ENCODE assay signal across 1 cellular context in genomic region chr15:72685925-72686794, GRCh38.
TF ChIP-seq lines count a peak whose summit lies in the region.

A gene with protein sequence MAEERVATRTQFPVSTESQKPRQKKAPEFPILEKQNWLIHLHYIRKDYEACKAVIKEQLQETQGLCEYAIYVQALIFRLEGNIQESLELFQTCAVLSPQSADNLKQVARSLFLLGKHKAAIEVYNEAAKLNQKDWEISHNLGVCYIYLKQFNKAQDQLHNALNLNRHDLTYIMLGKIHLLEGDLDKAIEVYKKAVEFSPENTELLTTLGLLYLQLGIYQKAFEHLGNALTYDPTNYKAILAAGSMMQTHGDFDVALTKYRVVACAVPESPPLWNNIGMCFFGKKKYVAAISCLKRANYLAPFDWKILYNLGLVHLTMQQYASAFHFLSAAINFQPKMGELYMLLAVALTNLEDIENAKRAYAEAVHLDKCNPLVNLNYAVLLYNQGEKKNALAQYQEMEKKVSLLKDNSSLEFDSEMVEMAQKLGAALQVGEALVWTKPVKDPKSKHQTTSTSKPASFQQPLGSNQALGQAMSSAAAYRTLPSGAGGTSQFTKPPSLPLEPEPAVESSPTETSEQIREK (plus strand): TSS chr15:72686207. CDS start chr15:72686228, 21 bp downstream.
A gene with protein sequence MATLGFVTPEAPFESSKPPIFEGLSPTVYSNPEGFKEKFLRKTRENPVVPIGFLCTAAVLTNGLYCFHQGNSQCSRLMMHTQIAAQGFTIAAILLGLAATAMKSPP (minus strand): TSS chr15:72686182. CDS start chr15:72676374, 9,808 bp downstream.

TF ChIP-seq in K562, 482 proteins besides CTCF, POLR2A, EP300 and RAD21 (continued from another document and continues in another):
- TF ChIP-seq, protein P1, sequence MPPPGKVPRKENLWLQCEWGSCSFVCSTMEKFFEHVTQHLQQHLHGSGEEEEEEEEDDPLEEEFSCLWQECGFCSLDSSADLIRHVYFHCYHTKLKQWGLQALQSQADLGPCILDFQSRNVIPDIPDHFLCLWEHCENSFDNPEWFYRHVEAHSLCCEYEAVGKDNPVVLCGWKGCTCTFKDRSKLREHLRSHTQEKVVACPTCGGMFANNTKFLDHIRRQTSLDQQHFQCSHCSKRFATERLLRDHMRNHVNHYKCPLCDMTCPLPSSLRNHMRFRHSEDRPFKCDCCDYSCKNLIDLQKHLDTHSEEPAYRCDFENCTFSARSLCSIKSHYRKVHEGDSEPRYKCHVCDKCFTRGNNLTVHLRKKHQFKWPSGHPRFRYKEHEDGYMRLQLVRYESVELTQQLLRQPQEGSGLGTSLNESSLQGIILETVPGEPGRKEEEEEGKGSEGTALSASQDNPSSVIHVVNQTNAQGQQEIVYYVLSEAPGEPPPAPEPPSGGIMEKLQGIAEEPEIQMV (tag; conservative IDR thresholded peaks at IDR 0.05; ENCODE audit: low read depth) = no peak
- peak; percentile 90 for TF ChIP-seq SUPT5H (IDR thresholded peaks at IDR 0.05)
- TF ChIP-seq DNMT1 (IDR thresholded peaks at IDR 0.05) = no peak
- TF ChIP-seq FOXJ3 (CRISPR knock-in tag; IDR thresholded peaks at IDR 0.05) = no peak
- no peak for TF ChIP-seq PREB (CRISPR knock-in tag; IDR thresholded peaks at IDR 0.05)
- no peak for TF ChIP-seq BCOR (IDR thresholded peaks at IDR 0.05)
- no peak for TF ChIP-seq HDGF (IDR thresholded peaks at IDR 0.05)
- TF ChIP-seq PTBP1 (IDR thresholded peaks at IDR 0.05; ENCODE audit: low read depth, low read length) = no peak
- 0 out of 2 replicates have a peak, but pooled peaks have one; percentile 37 for TF ChIP-seq SMARCE1 (IDR thresholded peaks at IDR 0.05)
- TF ChIP-seq JUN (IDR thresholded peaks at IDR 0.05; ENCODE audit: borderline replicate concordance, low read depth, low read length) = no peak
- no peak for TF ChIP-seq JUN (CRISPR knock-in tag; IDR thresholded peaks at IDR 0.05; ENCODE audit: borderline replicate concordance)
- 0 out of 2 replicates have a peak, but pooled peaks have one; percentile 59 for TF ChIP-seq ZNF197 (CRISPR knock-in tag; IDR thresholded peaks at IDR 0.05; ENCODE audit: low read depth)
- TF ChIP-seq SAFB (IDR thresholded peaks at IDR 0.05; ENCODE audit: borderline replicate concordance, low read depth, low read length) = no peak
- TF ChIP-seq HDAC6 (IDR thresholded peaks at IDR 0.05; ENCODE audit: low read depth, low read length) = no peak
- TF ChIP-seq ZBED1 (IDR thresholded peaks at IDR 0.05) = no peak; the same call in 1 of the 2 replicates
- TF ChIP-seq GABPB2 (CRISPR knock-in tag; conservative IDR thresholded peaks at IDR 0.05) = no peak
- no peak for TF ChIP-seq HBP1 (CRISPR knock-in tag; IDR thresholded peaks at IDR 0.05)
- TF ChIP-seq SP2 (IDR thresholded peaks at IDR 0.05; ENCODE audit: extremely low read depth, low read depth, low read length, poor library complexity, severe bottlenecking) = no peak
- no peak for TF ChIP-seq PHB2 (IDR thresholded peaks at IDR 0.05; ENCODE audit: low read depth)
- peak; percentile 89 for TF ChIP-seq PHF20 (IDR thresholded peaks at IDR 0.05; ENCODE audit: partially characterized antibody)
- no peak for TF ChIP-seq ZNF445 (CRISPR knock-in tag; IDR thresholded peaks at IDR 0.05; ENCODE audit: low read depth)
- peak in 1 of 2 experiments; percentile 68; a peak in 2 of 4 replicates for TF ChIP-seq HDAC1 (IDR thresholded peaks at IDR 0.05)
- TF ChIP-seq, protein P2, sequence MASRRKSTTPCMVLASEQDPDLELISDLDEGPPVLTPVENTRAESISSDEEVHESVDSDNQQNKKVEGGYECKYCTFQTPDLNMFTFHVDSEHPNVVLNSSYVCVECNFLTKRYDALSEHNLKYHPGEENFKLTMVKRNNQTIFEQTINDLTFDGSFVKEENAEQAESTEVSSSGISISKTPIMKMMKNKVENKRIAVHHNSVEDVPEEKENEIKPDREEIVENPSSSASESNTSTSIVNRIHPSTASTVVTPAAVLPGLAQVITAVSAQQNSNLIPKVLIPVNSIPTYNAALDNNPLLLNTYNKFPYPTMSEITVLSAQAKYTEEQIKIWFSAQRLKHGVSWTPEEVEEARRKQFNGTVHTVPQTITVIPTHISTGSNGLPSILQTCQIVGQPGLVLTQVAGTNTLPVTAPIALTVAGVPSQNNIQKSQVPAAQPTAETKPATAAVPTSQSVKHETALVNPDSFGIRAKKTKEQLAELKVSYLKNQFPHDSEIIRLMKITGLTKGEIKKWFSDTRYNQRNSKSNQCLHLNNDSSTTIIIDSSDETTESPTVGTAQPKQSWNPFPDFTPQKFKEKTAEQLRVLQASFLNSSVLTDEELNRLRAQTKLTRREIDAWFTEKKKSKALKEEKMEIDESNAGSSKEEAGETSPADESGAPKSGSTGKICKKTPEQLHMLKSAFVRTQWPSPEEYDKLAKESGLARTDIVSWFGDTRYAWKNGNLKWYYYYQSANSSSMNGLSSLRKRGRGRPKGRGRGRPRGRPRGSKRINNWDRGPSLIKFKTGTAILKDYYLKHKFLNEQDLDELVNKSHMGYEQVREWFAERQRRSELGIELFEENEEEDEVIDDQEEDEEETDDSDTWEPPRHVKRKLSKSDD (conservative IDR thresholded peaks at IDR 0.05; ENCODE audit: low read length) = peak; percentile 73; the same call in 1 of the 2 replicates
- TF ChIP-seq U2AF2 (optimal IDR thresholded peaks at IDR 0.05; ENCODE audit: low read depth, low read length) = no peak
- no peak for TF ChIP-seq SREBF1 (IDR thresholded peaks at IDR 0.05; ENCODE audit: borderline replicate concordance, low read depth, low read length)
- no peak for TF ChIP-seq BACH1 (tag; IDR thresholded peaks at IDR 0.05)
- TF ChIP-seq EZH2 (IDR thresholded peaks at IDR 0.05; ENCODE audit: borderline replicate concordance, low read depth, low read length) = no peak
- TF ChIP-seq TFE3 (CRISPR knock-in tag; IDR thresholded peaks at IDR 0.05) = no peak
- no peak for TF ChIP-seq POLR3G (IDR thresholded peaks at IDR 0.05; ENCODE audit: extremely low read depth, insufficient read length, insufficient replicate concordance)
- no peak for TF ChIP-seq BRCA1 (IDR thresholded peaks at IDR 0.05)
- no peak for TF ChIP-seq BRCA1 (CRISPR knock-in tag; IDR thresholded peaks at IDR 0.05)
- no peak for TF ChIP-seq HMG20A (CRISPR knock-in tag; conservative IDR thresholded peaks at IDR 0.05)
- TF ChIP-seq TEAD4 (IDR thresholded peaks at IDR 0.05; ENCODE audit: low read length) = peak; percentile 21; the same call in 1 of the 2 replicates
- no peak for TF ChIP-seq TEAD4 (CRISPR knock-in tag; IDR thresholded peaks at IDR 0.05; ENCODE audit: borderline replicate concordance)
- TF ChIP-seq, protein P3, sequence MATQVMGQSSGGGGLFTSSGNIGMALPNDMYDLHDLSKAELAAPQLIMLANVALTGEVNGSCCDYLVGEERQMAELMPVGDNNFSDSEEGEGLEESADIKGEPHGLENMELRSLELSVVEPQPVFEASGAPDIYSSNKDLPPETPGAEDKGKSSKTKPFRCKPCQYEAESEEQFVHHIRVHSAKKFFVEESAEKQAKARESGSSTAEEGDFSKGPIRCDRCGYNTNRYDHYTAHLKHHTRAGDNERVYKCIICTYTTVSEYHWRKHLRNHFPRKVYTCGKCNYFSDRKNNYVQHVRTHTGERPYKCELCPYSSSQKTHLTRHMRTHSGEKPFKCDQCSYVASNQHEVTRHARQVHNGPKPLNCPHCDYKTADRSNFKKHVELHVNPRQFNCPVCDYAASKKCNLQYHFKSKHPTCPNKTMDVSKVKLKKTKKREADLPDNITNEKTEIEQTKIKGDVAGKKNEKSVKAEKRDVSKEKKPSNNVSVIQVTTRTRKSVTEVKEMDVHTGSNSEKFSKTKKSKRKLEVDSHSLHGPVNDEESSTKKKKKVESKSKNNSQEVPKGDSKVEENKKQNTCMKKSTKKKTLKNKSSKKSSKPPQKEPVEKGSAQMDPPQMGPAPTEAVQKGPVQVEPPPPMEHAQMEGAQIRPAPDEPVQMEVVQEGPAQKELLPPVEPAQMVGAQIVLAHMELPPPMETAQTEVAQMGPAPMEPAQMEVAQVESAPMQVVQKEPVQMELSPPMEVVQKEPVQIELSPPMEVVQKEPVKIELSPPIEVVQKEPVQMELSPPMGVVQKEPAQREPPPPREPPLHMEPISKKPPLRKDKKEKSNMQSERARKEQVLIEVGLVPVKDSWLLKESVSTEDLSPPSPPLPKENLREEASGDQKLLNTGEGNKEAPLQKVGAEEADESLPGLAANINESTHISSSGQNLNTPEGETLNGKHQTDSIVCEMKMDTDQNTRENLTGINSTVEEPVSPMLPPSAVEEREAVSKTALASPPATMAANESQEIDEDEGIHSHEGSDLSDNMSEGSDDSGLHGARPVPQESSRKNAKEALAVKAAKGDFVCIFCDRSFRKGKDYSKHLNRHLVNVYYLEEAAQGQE (CRISPR knock-in tag; IDR thresholded peaks at IDR 0.05; ENCODE audit: low read depth) = no peak
- TF ChIP-seq ZFP91 (CRISPR knock-in tag; IDR thresholded peaks at IDR 0.05) = no peak
- TF ChIP-seq TEAD2 (tag; IDR thresholded peaks at IDR 0.05) = no peak
- TF ChIP-seq UBTF (IDR thresholded peaks at IDR 0.05; ENCODE audit: borderline replicate concordance in 1 of 2, low read depth in 2 of 2, low read length in 2 of 2) = peak; percentile 89 to 94
- TF ChIP-seq ZBTB7A (IDR thresholded peaks at IDR 0.05; ENCODE audit: borderline replicate concordance, control insufficient read depth, low read depth, low read length) = peak; percentile 52
- TF ChIP-seq POLR2H (tag; IDR thresholded peaks at IDR 0.05; ENCODE audit: low read depth) = peak; percentile 79
- peak; percentile 52 for TF ChIP-seq HNRNPLL (IDR thresholded peaks at IDR 0.05; ENCODE audit: low read depth, low read length, poor library complexity, severe bottlenecking)
- no peak for TF ChIP-seq NCOA2 (IDR thresholded peaks at IDR 0.05; ENCODE audit: partially characterized antibody in 2 of 2)
- TF ChIP-seq, protein P4, sequence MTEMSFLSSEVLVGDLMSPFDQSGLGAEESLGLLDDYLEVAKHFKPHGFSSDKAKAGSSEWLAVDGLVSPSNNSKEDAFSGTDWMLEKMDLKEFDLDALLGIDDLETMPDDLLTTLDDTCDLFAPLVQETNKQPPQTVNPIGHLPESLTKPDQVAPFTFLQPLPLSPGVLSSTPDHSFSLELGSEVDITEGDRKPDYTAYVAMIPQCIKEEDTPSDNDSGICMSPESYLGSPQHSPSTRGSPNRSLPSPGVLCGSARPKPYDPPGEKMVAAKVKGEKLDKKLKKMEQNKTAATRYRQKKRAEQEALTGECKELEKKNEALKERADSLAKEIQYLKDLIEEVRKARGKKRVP (CRISPR knock-in tag; IDR thresholded peaks at IDR 0.05) = no peak
- TF ChIP-seq COPS2 (conservative IDR thresholded peaks at IDR 0.05) = no peak
- no peak for TF ChIP-seq MEF2A (IDR thresholded peaks at IDR 0.05; ENCODE audit: control insufficient read depth, low read depth, low read length)
- no peak for TF ChIP-seq FOXJ2 (tag; IDR thresholded peaks at IDR 0.05)
- TF ChIP-seq CBX8 (IDR thresholded peaks at IDR 0.05; ENCODE audit: borderline replicate concordance, extremely low read depth, low read depth, low read length, poor library complexity, severe bottlenecking) = no peak
